ENCODE assay signal across 1 cellular context in the genomic region with DNA sequence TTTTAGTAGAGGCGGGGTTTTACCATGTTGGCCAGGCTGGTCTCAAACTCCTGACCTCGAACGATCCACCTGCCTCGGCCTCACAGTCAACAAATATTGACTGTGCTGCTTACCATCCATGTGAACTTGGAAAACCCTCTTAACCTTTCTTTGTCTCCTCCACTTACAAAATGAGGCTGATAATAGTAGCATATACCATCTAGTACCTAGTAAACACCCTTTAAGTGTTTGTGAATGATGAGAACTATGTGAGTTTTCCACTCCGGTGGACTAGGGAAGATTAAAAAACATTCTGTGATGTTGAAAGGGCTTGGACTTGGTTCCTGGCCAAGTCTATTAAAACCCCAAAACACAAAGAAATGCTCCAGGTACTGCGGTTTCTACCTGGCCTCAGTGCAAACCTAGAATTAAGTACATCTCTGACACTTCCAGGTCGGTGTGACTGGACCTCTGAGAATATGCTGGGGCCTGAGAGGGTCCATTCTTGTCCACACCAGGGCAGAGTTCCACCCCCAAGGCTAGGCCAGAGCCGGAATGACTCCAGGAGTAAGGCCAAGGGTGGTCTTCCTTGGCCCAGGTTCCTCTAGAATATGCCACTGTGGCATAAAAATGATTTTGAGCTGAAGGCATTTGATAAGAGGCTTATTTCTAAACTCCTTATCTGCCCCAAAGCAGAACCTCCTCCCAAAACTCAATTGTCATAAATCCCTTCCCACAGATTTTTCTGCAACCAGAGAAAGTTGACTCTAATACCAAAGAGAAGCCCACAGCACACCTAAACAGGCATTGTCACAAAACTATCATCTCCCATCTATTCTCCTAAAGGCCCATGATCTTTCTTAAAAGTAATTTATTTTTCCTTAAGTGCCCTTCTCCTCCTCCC.
TF ChIP-seq lines count a peak whose summit lies in the region.

No MANE protein-coding gene starts in this region.

TF ChIP-seq in GM23338, 12 proteins besides CTCF, POLR2A, EP300 and RAD21 (continued from another document):
- TF ChIP-seq ZNF462 (CRISPR knock-in tag; IDR thresholded peaks at IDR 0.05), result no peak
- TF ChIP-seq NANOG (IDR thresholded peaks at IDR 0.05; ENCODE audit: borderline replicate concordance), result no peak
- no peak for TF ChIP-seq ZNF331 (CRISPR knock-in tag; IDR thresholded peaks at IDR 0.05; ENCODE audit: low read depth)
- TF ChIP-seq ZNF114 (CRISPR knock-in tag; IDR thresholded peaks at IDR 0.05), result no peak
- no peak for TF ChIP-seq ETS1 (IDR thresholded peaks at IDR 0.05)
- TF ChIP-seq, protein P1, sequence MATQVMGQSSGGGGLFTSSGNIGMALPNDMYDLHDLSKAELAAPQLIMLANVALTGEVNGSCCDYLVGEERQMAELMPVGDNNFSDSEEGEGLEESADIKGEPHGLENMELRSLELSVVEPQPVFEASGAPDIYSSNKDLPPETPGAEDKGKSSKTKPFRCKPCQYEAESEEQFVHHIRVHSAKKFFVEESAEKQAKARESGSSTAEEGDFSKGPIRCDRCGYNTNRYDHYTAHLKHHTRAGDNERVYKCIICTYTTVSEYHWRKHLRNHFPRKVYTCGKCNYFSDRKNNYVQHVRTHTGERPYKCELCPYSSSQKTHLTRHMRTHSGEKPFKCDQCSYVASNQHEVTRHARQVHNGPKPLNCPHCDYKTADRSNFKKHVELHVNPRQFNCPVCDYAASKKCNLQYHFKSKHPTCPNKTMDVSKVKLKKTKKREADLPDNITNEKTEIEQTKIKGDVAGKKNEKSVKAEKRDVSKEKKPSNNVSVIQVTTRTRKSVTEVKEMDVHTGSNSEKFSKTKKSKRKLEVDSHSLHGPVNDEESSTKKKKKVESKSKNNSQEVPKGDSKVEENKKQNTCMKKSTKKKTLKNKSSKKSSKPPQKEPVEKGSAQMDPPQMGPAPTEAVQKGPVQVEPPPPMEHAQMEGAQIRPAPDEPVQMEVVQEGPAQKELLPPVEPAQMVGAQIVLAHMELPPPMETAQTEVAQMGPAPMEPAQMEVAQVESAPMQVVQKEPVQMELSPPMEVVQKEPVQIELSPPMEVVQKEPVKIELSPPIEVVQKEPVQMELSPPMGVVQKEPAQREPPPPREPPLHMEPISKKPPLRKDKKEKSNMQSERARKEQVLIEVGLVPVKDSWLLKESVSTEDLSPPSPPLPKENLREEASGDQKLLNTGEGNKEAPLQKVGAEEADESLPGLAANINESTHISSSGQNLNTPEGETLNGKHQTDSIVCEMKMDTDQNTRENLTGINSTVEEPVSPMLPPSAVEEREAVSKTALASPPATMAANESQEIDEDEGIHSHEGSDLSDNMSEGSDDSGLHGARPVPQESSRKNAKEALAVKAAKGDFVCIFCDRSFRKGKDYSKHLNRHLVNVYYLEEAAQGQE (IDR thresholded peaks at IDR 0.05; ENCODE audit: unreplicated experiment), result no peak
- no peak for TF ChIP-seq EZH2 (IDR thresholded peaks at IDR 0.05; ENCODE audit: low read depth, unreplicated experiment)
